ENCODE assay signal across 29 cellular contexts in genomic region chr14:26218858-26219257, GRCh38.
"Had no signal": no experiment of that assay in that cellular context is flagged by ENCODE, and none has a peak within 500 bp of the region (broad histone marks: within the 10 kb centered on the region; RNA-seq: fewer than 3 reads in every experiment).

No MANE protein-coding gene starts in this region.

- H3K4me1 Mint-ChIP-seq: activated B cell treated with CpG ODN at 0.5 μM for 24 hours; activated CD8-positive, alpha-beta memory T cell treated with anti-CD3 and anti-CD28 coated beads, Interleukin-2, amount 10 ng/mL, durations not matched to agents 7 days and 5 days; activated naive CD8-positive, alpha-beta T cell treated with anti-CD3 and anti-CD28 coated beads, Interleukin-2, amount 10 ng/mL, durations not matched to agents 7 days and 5 days had no signal

- H3K27me3 Mint-ChIP-seq: activated B cell treated with CpG ODN at 0.5 μM for 24 hours; activated CD8-positive, alpha-beta memory T cell treated with anti-CD3 and anti-CD28 coated beads, Interleukin-2, amount 10 ng/mL, durations not matched to agents 7 days and 5 days; activated naive CD8-positive, alpha-beta T cell treated with anti-CD3 and anti-CD28 coated beads, Interleukin-2, amount 10 ng/mL, durations not matched to agents 7 days and 5 days had no signal

- H3K4me1 ChIP-seq: ascending aorta, breast epithelium, colonic mucosa, esophagus squamous epithelium, heart left ventricle had no signal

- H3K4me3 ChIP-seq: ascending aorta, breast epithelium, cardiac muscle cell, colonic mucosa, esophagus squamous epithelium, heart left ventricle had no signal

- H3K27me3 ChIP-seq: ascending aorta, breast epithelium, cardiac muscle cell, colonic mucosa, heart left ventricle had no signal

- H3K36me3 ChIP-seq: ascending aorta, breast epithelium, cardiac muscle cell, colonic mucosa, esophagus squamous epithelium, heart left ventricle, WERI-Rb-1 had no signal

- H3K36me3 Mint-ChIP-seq: activated CD8-positive, alpha-beta memory T cell treated with anti-CD3 and anti-CD28 coated beads, Interleukin-2, amount 10 ng/mL, durations not matched to agents 7 days and 5 days; activated naive CD8-positive, alpha-beta T cell treated with anti-CD3 and anti-CD28 coated beads, Interleukin-2, amount 10 ng/mL, durations not matched to agents 7 days and 5 days; brain had no signal

- H3K9me3 ChIP-seq: ascending aorta, breast epithelium, colonic mucosa, esophagus squamous epithelium, heart left ventricle had no signal

- H3K4me3 Mint-ChIP-seq: activated B cell treated with CpG ODN at 0.5 μM for 24 hours; activated CD8-positive, alpha-beta memory T cell treated with anti-CD3 and anti-CD28 coated beads, Interleukin-2, amount 10 ng/mL, durations not matched to agents 7 days and 5 days; activated CD8-positive, alpha-beta T cell treated with anti-CD3 and anti-CD28 coated beads, Interleukin-2, amount 10 ng/mL, durations not matched to agents 7 days and 5 days; activated naive CD4-positive, alpha-beta T cell treated with anti-CD3 and anti-CD28 coated beads for 36 hours; activated naive CD8-positive, alpha-beta T cell treated with anti-CD3 and anti-CD28 coated beads, Interleukin-2, amount 10 ng/mL, durations not matched to agents 7 days and 5 days; activated T-helper 1 cell treated with anti-CD3 and anti-CD28 coated beads, Interleukin-12 subunit alpha, Interleukin-12 subunit beta, Interleukin-2, Interleukin-4 antibody, amounts not matched to agents 30 ng/mL and 10 ng/mL and 1 ng/mL, durations not matched to agents 14 hours and 24 hours and 36 hours had no signal

- H3K27ac ChIP-seq: ascending aorta, breast epithelium, cardiac muscle cell, colonic mucosa, epithelial cell of prostate, esophagus squamous epithelium, heart left ventricle, WERI-Rb-1 had no signal

- H3K9me3 Mint-ChIP-seq: activated B cell treated with CpG ODN at 0.5 μM for 24 hours had no signal

- DNase-seq: activated B cell treated with CpG ODN at 0.5 μM for 24 hours; activated CD4-positive, alpha-beta T cell treated with anti-CD3 and anti-CD28 coated beads for 48 hours; activated CD4-positive, alpha-beta T cell treated with anti-CD3 and anti-CD28 coated beads, Interleukin-2, amount 50 U/mL, for 1 hour; activated CD4-positive, alpha-beta T cell treated with anti-CD3 and anti-CD28 coated beads, Interleukin-2, amount 50 U/mL, for 48 hours; activated CD8-positive, alpha-beta memory T cell treated with anti-CD3 and anti-CD28 coated beads, Interleukin-2, amount 10 ng/mL, durations not matched to agents 7 days and 5 days; activated CD8-positive, alpha-beta memory T cell treated with anti-CD3 and anti-CD28 coated beads, Interleukin-2, amount 50 U/mL, for 4 hours; activated CD8-positive, alpha-beta T cell treated with anti-CD3 and anti-CD28 coated beads, Interleukin-2, amount 10 ng/mL, durations not matched to agents 7 days and 5 days; activated effector memory CD4-positive, alpha-beta T cell treated with anti-CD3 and anti-CD28 coated beads, Interleukin-2, amount 50 U/mL, for 16 hours; activated naive CD4-positive, alpha-beta T cell treated with anti-CD3 and anti-CD28 coated beads for 36 hours; activated naive CD8-positive, alpha-beta T cell treated with anti-CD3 and anti-CD28 coated beads, Interleukin-2, amount 10 ng/mL, durations not matched to agents 7 days and 5 days; activated T-cell treated with anti-CD3 and anti-CD28 coated beads, Interleukin-2, amount 50 U/mL, for 1 hour; activated T-cell treated with anti-CD3 and anti-CD28 coated beads, Interleukin-2, amount 50 U/mL, for 48 hours; central memory CD4-positive, alpha-beta T cell; cerebellar nuclear complex; colonic mucosa; effector CD8-positive, alpha-beta T cell; esophagus squamous epithelium; foreskin fibroblast; heart left ventricle; T1000; WERI-Rb-1 had no signal

- H3K27ac Mint-ChIP-seq: activated B cell treated with CpG ODN at 0.5 μM for 24 hours; activated CD8-positive, alpha-beta memory T cell treated with anti-CD3 and anti-CD28 coated beads, Interleukin-2, amount 10 ng/mL, durations not matched to agents 7 days and 5 days; activated CD8-positive, alpha-beta T cell treated with anti-CD3 and anti-CD28 coated beads, Interleukin-2, amount 10 ng/mL, durations not matched to agents 7 days and 5 days; activated naive CD4-positive, alpha-beta T cell treated with anti-CD3 and anti-CD28 coated beads for 36 hours; activated naive CD4-positive, alpha-beta T cell treated with anti-CD3 and anti-CD28 coated beads, Interleukin-2, amount 50 U/mL, for 72 hours; activated naive CD8-positive, alpha-beta T cell treated with anti-CD3 and anti-CD28 coated beads, Interleukin-2, amount 10 ng/mL, durations not matched to agents 7 days and 5 days; activated T-helper 1 cell treated with anti-CD3 and anti-CD28 coated beads, Interleukin-12 subunit alpha, Interleukin-12 subunit beta, Interleukin-2, Interleukin-4 antibody, amounts not matched to agents 30 ng/mL and 10 ng/mL and 1 ng/mL, durations not matched to agents 14 hours and 24 hours and 36 hours; activated T-helper 2 cell treated with anti-CD3 and anti-CD28 coated beads, Interferon-gamma antibody, Interleukin-2, Interleukin-4, amounts not matched to agents 10 μg/mL and 5 μg/mL and 100 μg/mL, durations not matched to agents 14 hours and 24 hours and 36 hours; brain had no signal
